ENCODE assay signal across 1 cellular context in genomic region chr4:156970501-156971167, GRCh38.
TF ChIP-seq lines count a peak whose summit lies in the region.

No MANE protein-coding gene starts in this region.

TF ChIP-seq in HepG2, 621 proteins besides CTCF, POLR2A, EP300 and RAD21 (continued from another document and continues in another):
- TF ChIP-seq ZNF609 (CRISPR knock-in tag; IDR thresholded peaks at IDR 0.05; ENCODE audit: borderline replicate concordance) (no peak), SNAPC2 (CRISPR knock-in tag; IDR thresholded peaks at IDR 0.05) (no peak), FOXJ3 (CRISPR knock-in tag; IDR thresholded peaks at IDR 0.05; ENCODE audit: borderline replicate concordance) (0 out of 2 replicates have a peak, but pooled peaks have one; percentile 16), TEAD2 (CRISPR knock-in tag; IDR thresholded peaks at IDR 0.05) (no peak), ZFP37 (CRISPR knock-in tag; IDR thresholded peaks at IDR 0.05; ENCODE audit: borderline replicate concordance) (no peak), FOSL2 (CRISPR knock-in tag; IDR thresholded peaks at IDR 0.05) (0 out of 2 replicates have a peak, but pooled peaks have one; percentile 6), TBX2 (CRISPR knock-in tag; IDR thresholded peaks at IDR 0.05; ENCODE audit: borderline replicate concordance) (no peak), SAP130 (CRISPR knock-in tag; IDR thresholded peaks at IDR 0.05; ENCODE audit: low read depth) (0 out of 2 replicates have a peak, but pooled peaks have one; percentile 43), ZNF12 (CRISPR knock-in tag; IDR thresholded peaks at IDR 0.05) (no peak), LCORL (IDR thresholded peaks at IDR 0.05) (no peak), LCORL (CRISPR knock-in tag; IDR thresholded peaks at IDR 0.05) (no peak), SP140L (CRISPR knock-in tag; IDR thresholded peaks at IDR 0.05; ENCODE audit: borderline replicate concordance) (0 out of 2 replicates have a peak, but pooled peaks have one; percentile 39), SATB2 (CRISPR knock-in tag; IDR thresholded peaks at IDR 0.05) (no peak), SIN3A (IDR thresholded peaks at IDR 0.05; ENCODE audit: borderline replicate concordance, low read depth, low read length) (peak; percentile 37; the same call in 1 of the 2 replicates), SKIL (CRISPR knock-in tag; IDR thresholded peaks at IDR 0.05; ENCODE audit: borderline replicate concordance) (no peak), ZNF589 (CRISPR knock-in tag; conservative IDR thresholded peaks at IDR 0.05) (no peak), ZNF557 (CRISPR knock-in tag; IDR thresholded peaks at IDR 0.05) (peak; percentile 64; the same call in 1 of the 2 replicates), ZBTB38 (CRISPR knock-in tag; IDR thresholded peaks at IDR 0.05) (no peak), ETV5 (CRISPR knock-in tag; IDR thresholded peaks at IDR 0.05; ENCODE audit: borderline replicate concordance) (no peak), ZNF264 (CRISPR knock-in tag; IDR thresholded peaks at IDR 0.05) (peak; percentile 56; the same call in 1 of the 2 replicates), ZNF281 (CRISPR knock-in tag; IDR thresholded peaks at IDR 0.05; ENCODE audit: borderline replicate concordance) (peak; percentile 24; the same call in 1 of the 2 replicates), ZMAT5 (CRISPR knock-in tag; IDR thresholded peaks at IDR 0.05; ENCODE audit: borderline replicate concordance, low read depth) (no peak), GLI4 (CRISPR knock-in tag; IDR thresholded peaks at IDR 0.05; ENCODE audit: borderline replicate concordance) (no peak), ZMYM4 (CRISPR knock-in tag; IDR thresholded peaks at IDR 0.05) (0 out of 2 replicates have a peak, but pooled peaks have one; percentile 29), THAP8 (CRISPR knock-in tag; IDR thresholded peaks at IDR 0.05; ENCODE audit: borderline replicate concordance) (no peak), STAG1 (CRISPR knock-in tag; IDR thresholded peaks at IDR 0.05) (no peak), MTF1 (CRISPR knock-in tag; IDR thresholded peaks at IDR 0.05) (0 out of 2 replicates have a peak, but pooled peaks have one; percentile 41), SALL1 (CRISPR knock-in tag; IDR thresholded peaks at IDR 0.05) (0 out of 2 replicates have a peak, but pooled peaks have one; percentile 10), SUZ12 (IDR thresholded peaks at IDR 0.05; ENCODE audit: low read depth, low read length) (no peak), NKX3-1 (CRISPR knock-in tag; IDR thresholded peaks at IDR 0.05) (0 out of 2 replicates have a peak, but pooled peaks have one; percentile 40), EED (CRISPR knock-in tag; IDR thresholded peaks at IDR 0.05) (no peak), RERE (CRISPR knock-in tag; IDR thresholded peaks at IDR 0.05; ENCODE audit: low read depth) (no peak), RFXANK (CRISPR knock-in tag; IDR thresholded peaks at IDR 0.05) (no peak), XRCC5 (optimal IDR thresholded peaks at IDR 0.05; ENCODE audit: low read length) (peak; percentile 71), ZNF775 (CRISPR knock-in tag; IDR thresholded peaks at IDR 0.05; ENCODE audit: borderline replicate concordance) (no peak), ZNF335 (CRISPR knock-in tag; IDR thresholded peaks at IDR 0.05) (no peak), ARNT2 (CRISPR knock-in tag; IDR thresholded peaks at IDR 0.05; ENCODE audit: low read depth) (0 out of 2 replicates have a peak, but pooled peaks have one; percentile 30), ZNF574 (CRISPR knock-in tag; IDR thresholded peaks at IDR 0.05) (0 out of 2 replicates have a peak, but pooled peaks have one; percentile 17), HIC2 (CRISPR knock-in tag; IDR thresholded peaks at IDR 0.05; ENCODE audit: low read depth) (peak; percentile 54; the same call in 1 of the 2 replicates), ZNF337 (CRISPR knock-in tag; IDR thresholded peaks at IDR 0.05; ENCODE audit: borderline replicate concordance, low read depth) (0 out of 2 replicates have a peak, but pooled peaks have one; percentile 36), SP2 (CRISPR knock-in tag; IDR thresholded peaks at IDR 0.05) (no peak)
